ENCODE assay signal across 35 cellular contexts in the genomic region with DNA sequence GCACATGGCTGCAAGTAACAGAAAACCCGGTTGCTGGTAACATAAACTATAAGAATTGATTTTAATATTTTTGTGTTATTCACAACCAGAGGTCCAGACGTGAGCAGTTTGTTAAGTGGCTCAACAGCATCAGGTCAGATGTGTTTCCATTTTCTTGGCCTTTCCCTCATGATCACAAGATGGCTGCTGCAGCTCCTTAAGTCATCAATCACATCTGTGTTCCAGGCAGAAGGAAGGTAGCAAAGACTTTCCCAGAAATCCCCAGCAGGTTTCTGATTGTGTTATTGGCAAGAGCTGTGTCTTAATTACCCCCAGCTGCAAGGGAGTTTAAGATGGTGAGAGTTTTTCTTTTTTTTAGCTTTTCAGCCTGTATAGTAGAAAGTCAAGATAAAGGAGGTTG. TPM values are rescaled to one million over a fixed set of nuclear protein-coding genes. Genes with fewer than 3 reads are reported as not detected.
"Had no signal": no experiment of that assay in that cellular context is flagged by ENCODE, and none has a peak within 500 bp of the region (broad histone marks: within the 10 kb centered on the region; RNA-seq: fewer than 3 reads in every experiment).

No MANE protein-coding gene starts in this region.

- H3K9me3 ChIP-seq: neutrophil, psoas muscle, right lobe of liver, sigmoid colon, thoracic aorta, thyroid gland, upper lobe of left lung, vagina had no signal

- H3K27ac Mint-ChIP-seq: naive thymus-derived CD8-positive, alpha-beta T cell; natural killer cell treated with Interleukin-12 subunit alpha and Interleukin-12 subunit beta and Interleukin-15 and Interleukin-18, amount 100 ng/mL, for 72 hours; nephron progenitor cell; progenitor cell of endocrine pancreas; stimulated activated effector memory CD8-positive, alpha-beta T cell treated with anti-CD3 and anti-CD28 coated beads, Interleukin-12 subunit alpha, Interleukin-12 subunit beta, amount 100 ng/mL, for 72 hours; stimulated activated naive B cell treated with anti-CD40 and anti-IgM and Interleukin-4, amounts not matched to agents 10 μg/mL and 1 μg/mL and 100 μg/mL, for 72 hours; stimulated activated naive CD8-positive, alpha-beta T cell treated with anti-CD3 and anti-CD28 coated beads, Interleukin-15, Interleukin-2, amounts not matched to agents 100 ng/mL and 50 ng/mL, for 24 hours had no signal

- H3K36me3 Mint-ChIP-seq: natural killer cell treated with Interleukin-12 subunit alpha and Interleukin-12 subunit beta and Interleukin-15 and Interleukin-18, amount 100 ng/mL, for 72 hours; stimulated activated effector memory CD8-positive, alpha-beta T cell treated with anti-CD3 and anti-CD28 coated beads, Interleukin-12 subunit alpha, Interleukin-12 subunit beta, amount 100 ng/mL, for 72 hours; stimulated activated naive B cell treated with anti-CD40 and anti-IgM and Interleukin-4, amounts not matched to agents 10 μg/mL and 1 μg/mL and 100 μg/mL, for 72 hours had no signal

- DNase-seq: naive thymus-derived CD8-positive, alpha-beta T cell; nephron progenitor cell; nucleus accumbens; ovary; posterior cingulate gyrus; psoas muscle; right cardiac atrium; right lobe of liver; sigmoid colon; small intestine; stimulated activated CD4-positive, alpha-beta T cell treated with anti-CD3 and anti-CD28 coated beads, Interleukin-15, amount 100 ng/mL, for 24 hours; stimulated activated CD4-positive, alpha-beta T cell treated with anti-CD3 and anti-CD28 coated beads, Interleukin-2, amount 100 ng/mL, for 24 hours; stimulated activated CD4-positive, alpha-beta T cell treated with anti-CD3 and anti-CD28 coated beads, Interleukin-2, amount 100 ng/mL, for 48 hours; stimulated activated CD4-positive, alpha-beta T cell treated with anti-CD3 and anti-CD28 coated beads, Interleukin-4, amount 100 ng/mL, for 24 hours; stimulated activated naive B cell treated with anti-CD40 and anti-IgM and Interleukin-4, amounts not matched to agents 10 μg/mL and 1 μg/mL and 100 μg/mL, for 72 hours; stimulated activated naive CD4-positive, alpha-beta T cell treated with Interleukin-2 at 50 U/mL for 16 hours; stomach; thyroid gland; trophoblast cell; upper lobe of left lung had no signal

- H3K27me3 ChIP-seq: ovary, right lobe of liver, thyroid gland, tibial nerve, upper lobe of left lung, vagina had no signal

- FAIRE-seq: small intestine, urothelium cell line had no signal

- H3K4me3 Mint-ChIP-seq: naive thymus-derived CD8-positive, alpha-beta T cell; natural killer cell treated with Interleukin-12 subunit alpha and Interleukin-12 subunit beta and Interleukin-15 and Interleukin-18, amount 100 ng/mL, for 72 hours; nephron progenitor cell; neural crest cell; stimulated activated effector memory CD8-positive, alpha-beta T cell treated with anti-CD3 and anti-CD28 coated beads, Interleukin-12 subunit alpha, Interleukin-12 subunit beta, amount 100 ng/mL, for 72 hours; stimulated activated naive B cell treated with anti-CD40 and anti-IgM and Interleukin-4, amounts not matched to agents 10 μg/mL and 1 μg/mL and 100 μg/mL, for 72 hours; stimulated activated naive CD8-positive, alpha-beta T cell treated with anti-CD3 and anti-CD28 coated beads, Interleukin-15, Interleukin-2, amounts not matched to agents 100 ng/mL and 50 ng/mL, for 24 hours had no signal

- H3K4me1 Mint-ChIP-seq: naive thymus-derived CD8-positive, alpha-beta T cell; nephron progenitor cell; neural crest cell; stimulated activated effector memory CD8-positive, alpha-beta T cell treated with anti-CD3 and anti-CD28 coated beads, Interleukin-12 subunit alpha, Interleukin-12 subunit beta, amount 100 ng/mL, for 72 hours; stimulated activated naive B cell treated with anti-CD40 and anti-IgM and Interleukin-4, amounts not matched to agents 10 μg/mL and 1 μg/mL and 100 μg/mL, for 72 hours had no signal

- H3K9me3 Mint-ChIP-seq: natural killer cell treated with Interleukin-12 subunit alpha and Interleukin-12 subunit beta and Interleukin-15 and Interleukin-18, amount 100 ng/mL, for 72 hours; neural crest cell; stimulated activated naive B cell treated with anti-CD40 and anti-IgM and Interleukin-4, amounts not matched to agents 10 μg/mL and 1 μg/mL and 100 μg/mL, for 72 hours; stimulated activated naive CD8-positive, alpha-beta T cell treated with anti-CD3 and anti-CD28 coated beads, Interleukin-15, Interleukin-2, amounts not matched to agents 100 ng/mL and 50 ng/mL, for 24 hours had no signal

- H3K36me3 ChIP-seq: neutrophil, ovary, right lobe of liver, sigmoid colon, stomach, thoracic aorta, thyroid gland, tibial nerve, upper lobe of left lung, vagina had no signal

- H3K4me3 ChIP-seq: ovary, psoas muscle, right lobe of liver, sigmoid colon, stomach, thoracic aorta, thyroid gland, tibial nerve, upper lobe of left lung, vagina had no signal

- H3K4me1 ChIP-seq: parathyroid adenoma, psoas muscle, right lobe of liver, sigmoid colon, thyroid gland, tibial nerve, upper lobe of left lung, vagina had no signal

- H3K79me2 ChIP-seq: parathyroid adenoma had no signal

- H3K9ac ChIP-seq: parathyroid adenoma had no signal

- ATAC-seq: naive thymus-derived CD8-positive, alpha-beta T cell; natural killer cell treated with Interleukin-12 subunit alpha and Interleukin-12 subunit beta and Interleukin-15 and Interleukin-18, amount 100 ng/mL, for 72 hours; psoas muscle; right cardiac atrium; right lobe of liver; stimulated activated effector memory CD8-positive, alpha-beta T cell treated with anti-CD3 and anti-CD28 coated beads, Interleukin-12 subunit alpha, Interleukin-12 subunit beta, amount 100 ng/mL, for 72 hours; stimulated activated naive B cell treated with anti-CD40 and anti-IgM and Interleukin-4, amounts not matched to agents 10 μg/mL and 1 μg/mL and 100 μg/mL, for 72 hours had no signal

- H3K27ac ChIP-seq: neutrophil, ovary, parathyroid adenoma, psoas muscle, right lobe of liver, sigmoid colon, stomach, thoracic aorta, thyroid gland, tibial nerve, upper lobe of left lung, vagina had no signal

- H2AFZ ChIP-seq: parathyroid adenoma had no signal

RNA-seq across cellular contexts. Expression of a gene that starts 40.4 kb away (rescaled TPM):
- total RNA-seq: naive thymus-derived CD8-positive, alpha-beta T cell; natural killer cell treated with Interleukin-12 subunit alpha and Interleukin-12 subunit beta and Interleukin-15 and Interleukin-18, amount 100 ng/mL, for 72 hours; neural crest cell; omental fat pad; progenitor cell of endocrine pancreas; renal cortical epithelial cell; sigmoid colon; subcutaneous adipose tissue; temporal lobe; thyroid gland; tibial nerve; upper lobe of left lung; vagina had no signal
- polyA plus RNA-seq: naive thymus-derived CD8-positive, alpha-beta T cell had no signal
